In the genomic region with DNA sequence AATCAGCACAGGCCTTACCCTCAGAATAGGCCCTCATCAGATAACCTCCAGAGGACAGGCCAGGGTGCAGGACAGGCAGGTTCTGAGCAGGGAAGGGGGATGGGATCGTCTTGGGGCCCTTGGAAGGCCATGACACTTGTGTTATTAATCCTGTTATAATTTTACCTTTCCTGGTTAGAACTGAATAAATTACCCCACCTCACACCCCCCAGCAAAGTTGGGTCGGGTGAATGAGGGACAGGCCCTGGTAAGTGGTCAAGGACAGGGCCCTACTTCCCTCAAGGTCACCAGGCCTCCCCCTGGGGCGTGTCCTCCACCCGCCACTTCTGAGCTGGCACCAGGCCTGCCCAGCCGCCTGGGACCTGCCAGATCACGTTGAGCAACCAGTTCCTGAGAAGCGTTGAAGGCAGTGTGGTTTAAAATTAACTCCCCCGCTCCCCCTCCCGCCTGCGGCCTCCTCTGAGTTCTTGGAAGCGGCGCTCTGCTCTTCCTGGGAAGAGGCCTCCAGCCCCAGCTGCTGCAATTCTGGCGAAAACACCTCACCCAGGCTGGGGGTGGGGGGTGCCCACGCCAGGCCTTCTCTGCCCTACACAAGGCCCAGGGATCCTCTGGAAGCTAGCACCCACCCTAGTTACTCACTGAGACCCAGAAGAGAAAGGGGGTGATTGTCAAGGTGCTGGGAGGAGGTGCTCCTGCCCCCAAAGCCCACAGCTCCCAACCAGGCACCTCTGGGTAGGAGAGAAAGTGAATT, we compare ENCODE assay signal across 8 cellular contexts. TPM values are rescaled to one million over a fixed set of nuclear protein-coding genes. Genes with fewer than 3 reads are reported as not detected.
DNase-seq lines count a peak whose midpoint lies in the region; ATAC-seq and TF ChIP-seq lines count a peak whose summit lies in the region.

No MANE protein-coding gene starts in this region.

- peak overlapping the region; percentile 44 for H3K27ac ChIP-seq in WERI-Rb-1
- H3K27ac ChIP-seq in breast epithelium, result peak overlapping the region; percentile 98 to 99
- peak overlapping the region; percentile 80 for H3K27ac ChIP-seq in layer of hippocampus (ENCODE audit: low read depth, low read length)

- peaks cover 20 to 60% of the 10 kb centered on the region in 2 donors for H3K4me1 ChIP-seq in breast epithelium

- DNase-seq in C1 segment of cervical spinal cord (lab: John Stamatoyannopoulos, UW), result peak; percentile 22 to 89 (median 72)
- DNase-seq in NCI-H2029 treated with DMSO at 0.1 percent for 48 hours (lab: John Stamatoyannopoulos, UW), result peak; percentile 83
- peak; percentile 44 for DNase-seq in WERI-Rb-1
- DNase-seq in breast epithelium (ENCODE audit: low spot score in 2 of 2), result peak; percentile 96 to 97
- DNase-seq in stimulated activated CD4-positive, alpha-beta T cell treated with anti-CD3 and anti-CD28 coated beads, Interleukin-1b, Interleukin-23, amount 100 ng/mL, for 4 hours (ENCODE audit: low read depth in 2 of 2), result peak; percentile 84 to 93

- peaks cover 1% of the 10 kb centered on the region; the same call in 1 of the 2 replicates for H3K36me3 ChIP-seq in WERI-Rb-1
- no peaks in the 10 kb centered on the region for H3K36me3 ChIP-seq in breast epithelium

- ATAC-seq in GM21737 (IDR thresholded peaks at IDR 0.05; ENCODE audit: unreplicated experiment) (peak; percentile 69), GM21515 (IDR thresholded peaks at IDR 0.05; ENCODE audit: unreplicated experiment) (no peak)

- TF ChIP-seq CTCF in WERI-Rb-1 (IDR thresholded peaks at IDR 0.05; ENCODE audit: low read depth, low read length) (no peak), breast epithelium (IDR thresholded peaks at IDR 0.05) (no peak)

- no peak for TF ChIP-seq POLR2A in breast epithelium (IDR thresholded peaks at IDR 0.05)

- H3K4me3 ChIP-seq in WERI-Rb-1 (ENCODE audit: low read depth, low read length) (no peak overlapping the region), breast epithelium (peak overlapping the region in 2 of 3 donors; percentile 20 to 55)

- H3K9me3 ChIP-seq in WERI-Rb-1 (ENCODE audit: severe bottlenecking) (no peaks in the 10 kb centered on the region), breast epithelium (no peaks in the 10 kb centered on the region)

- no peaks in the 10 kb centered on the region for H3K27me3 ChIP-seq in WERI-Rb-1 (ENCODE audit: insufficient read depth, low read depth, severe bottlenecking)
- no peaks in the 10 kb centered on the region for H3K27me3 ChIP-seq in breast epithelium
- no peaks in the 10 kb centered on the region for H3K27me3 ChIP-seq in layer of hippocampus (ENCODE audit: control insufficient read depth, insufficient read depth, low read length)

- intact Hi-C loops in breast epithelium (cut with DNase I; ENCODE audit: low total_unique reads), result no loop called here

RNA-seq across cellular contexts. Expression of a gene that starts 10.6 kb away (rescaled TPM):
- 10 to 100 TPM in 2 of 3 donors, 1 to 10 TPM in 1; 5.4 to 29.6 (median 17.4) TPM for total RNA-seq in breast epithelium

RNA-seq across cellular contexts. Expression of a gene that starts 15.9 kb away (rescaled TPM):
- total RNA-seq in breast epithelium, result 10 to 100 TPM; 30.4 to 38.4 (median 30.8) TPM

RNA-seq across cellular contexts. Expression of a gene that starts 31.7 kb away (rescaled TPM):
- 10 to 100 TPM in 1 of 3 donors, 1 to 10 TPM in 2; 6.1 to 10.7 (median 9.2) TPM for total RNA-seq in breast epithelium

RNA-seq across cellular contexts. Expression of a gene that starts 33.5 kb away (rescaled TPM):
- total RNA-seq in breast epithelium, result 10 to 100 TPM; 10.7 to 16.8 (median 15.1) TPM

Comparison
In these comparisons a context has a peak if more than half of its experiments do, and no peak if none do; other contexts are left out.
1. DNase-seq: peak in every context shown above with its lines; median percentile 96 in breast epithelium; 88 in stimulated activated CD4-positive, alpha-beta T cell treated with anti-CD3 and anti-CD28 coated beads, Interleukin-1b, Interleukin-23, amount 100 ng/mL, for 4 hours; 83 in NCI-H2029 treated with DMSO at 0.1 percent for 48 hours; 72 in C1 segment of cervical spinal cord; 44 in WERI-Rb-1.
2. H3K27ac ChIP-seq: peak in every context shown above with its lines; median percentile 98 in breast epithelium; 80 in layer of hippocampus; 44 in WERI-Rb-1.